Comparison of ENCODE assay signal across 14 cellular contexts in the genomic region with DNA sequence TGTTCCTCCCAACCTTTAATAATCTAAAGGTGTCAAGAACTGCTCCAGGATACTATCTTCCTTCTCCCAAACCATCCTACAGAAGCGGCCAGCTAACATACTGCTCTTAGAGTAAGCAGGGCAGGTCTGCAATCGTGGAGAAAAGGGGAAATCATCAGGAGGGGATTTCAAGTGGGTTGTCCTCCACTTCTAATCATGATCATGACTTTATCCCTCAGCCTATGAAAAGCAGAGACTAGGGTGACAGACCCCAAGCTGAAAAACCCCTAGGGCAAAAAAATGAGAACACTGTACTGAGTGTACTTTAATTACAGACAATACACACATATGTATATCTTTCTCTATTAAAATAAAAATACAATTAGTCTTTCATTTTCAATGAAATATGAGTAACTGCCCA.
"Had no signal": no experiment of that assay in that cellular context is flagged by ENCODE, and none has a peak within 500 bp of the region (broad histone marks: within the 10 kb centered on the region; RNA-seq: fewer than 3 reads in every experiment).

No MANE protein-coding gene starts in this region.

- H3K9me3 Mint-ChIP-seq: activated naive CD4-positive, alpha-beta T cell treated with anti-CD3 and anti-CD28 coated beads, Interleukin-2, amount 10 ng/mL, durations not matched to agents 7 days and 5 days; natural killer cell; T-helper 1 cell treated with Interleukin-12 subunit alpha and Interleukin-12 subunit beta and Interleukin-4 antibody, amounts not matched to agents 30 μg/mL and 1 μg/mL, for 36 hours had no signal

- H3K9me3 ChIP-seq: transverse colon had no signal

- H3K4me1 Mint-ChIP-seq: natural killer cell had no signal

- H3K4me3 ChIP-seq: transverse colon had no signal

- H3K27me3 ChIP-seq: transverse colon had no signal

- H3K27me3 Mint-ChIP-seq: activated naive CD4-positive, alpha-beta T cell treated with anti-CD3 and anti-CD28 coated beads, Interleukin-2, amount 10 ng/mL, durations not matched to agents 7 days and 5 days had no signal

- H3K4me3 Mint-ChIP-seq: activated naive CD4-positive, alpha-beta T cell treated with anti-CD3 and anti-CD28 coated beads, Interleukin-2, amount 10 ng/mL, durations not matched to agents 7 days and 5 days; natural killer cell; T-helper 1 cell treated with Interleukin-12 subunit alpha and Interleukin-12 subunit beta and Interleukin-4 antibody, amounts not matched to agents 30 μg/mL and 1 μg/mL, for 36 hours had no signal

- FAIRE-seq: keratinocyte had no signal

- H3K27ac ChIP-seq: transverse colon, WERI-Rb-1 had no signal

- H3K27ac Mint-ChIP-seq: activated naive CD4-positive, alpha-beta T cell treated with anti-CD3 and anti-CD28 coated beads, Interleukin-2, amount 10 ng/mL, durations not matched to agents 7 days and 5 days; natural killer cell; T-helper 1 cell treated with Interleukin-12 subunit alpha and Interleukin-12 subunit beta and Interleukin-4 antibody, amounts not matched to agents 30 μg/mL and 1 μg/mL, for 36 hours had no signal

- H3K36me3 ChIP-seq: WERI-Rb-1 had no signal

- DNase-seq: activated CD4-positive, alpha-beta T cell treated with anti-CD3 and anti-CD28 coated beads, Interleukin-2, amount 50 U/mL, for 1 hour; activated CD8-positive, alpha-beta memory T cell treated with anti-CD3 and anti-CD28 coated beads for 24 hours; activated naive CD4-positive, alpha-beta T cell treated with anti-CD3 and anti-CD28 coated beads, Interleukin-2, amount 10 ng/mL, durations not matched to agents 7 days and 5 days; mesenchymal stem cell; natural killer cell; retina; stimulated activated CD4-positive, alpha-beta T cell treated with anti-CD3 and anti-CD28 coated beads, Interleukin-4, amount 100 ng/mL, for 1 hour; stimulated activated naive CD8-positive, alpha-beta T cell treated with anti-CD3 and anti-CD28 coated beads, Interleukin-15, Interleukin-2, amounts not matched to agents 100 U/mL and 50 U/mL, for 24 hours; transverse colon; WERI-Rb-1 had no signal

- ATAC-seq: esophagus mucosa; left lobe of liver; natural killer cell; stimulated activated naive CD8-positive, alpha-beta T cell treated with anti-CD3 and anti-CD28 coated beads, Interleukin-15, Interleukin-2, amounts not matched to agents 100 U/mL and 50 U/mL, for 24 hours had no signal

- H3K36me3 Mint-ChIP-seq: natural killer cell had no signal
